In the genomic region with DNA sequence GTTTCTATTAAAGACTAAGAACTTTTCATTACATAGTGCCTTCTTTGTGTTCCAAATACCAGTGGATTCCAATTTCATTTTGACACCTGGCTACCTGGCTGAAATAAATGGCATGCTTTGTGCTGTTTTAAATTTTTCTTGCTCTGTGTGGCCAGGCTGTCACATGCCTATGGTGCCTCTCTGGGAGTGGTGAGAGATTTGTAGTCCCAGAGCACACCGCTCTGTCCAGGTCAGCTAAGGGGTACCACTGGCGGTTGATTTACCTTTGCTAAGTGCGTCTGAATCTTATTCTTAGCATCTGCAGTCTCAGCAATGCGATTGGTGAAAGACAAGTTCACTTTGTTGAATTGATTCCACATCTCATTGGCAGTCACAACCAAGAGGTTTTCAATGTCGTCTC, we compare ENCODE assay signal across 26 cellular contexts. TPM values are rescaled to one million over a fixed set of nuclear protein-coding genes. Genes with fewer than 3 reads are reported as not detected.
"Had no signal": no experiment of that assay in that cellular context is flagged by ENCODE, and none has a peak within 500 bp of the region (broad histone marks: within the 10 kb centered on the region; RNA-seq: fewer than 3 reads in every experiment).

No MANE protein-coding gene starts in this region.

- ATAC-seq: gastrocnemius medialis, heart right ventricle, left lung, left ventricle myocardium superior, lower lobe of right lung, mucosa of descending colon had no signal

- H3K27ac ChIP-seq: colonic mucosa, dorsolateral prefrontal cortex, esophagus squamous epithelium, heart right ventricle, left lung, lower lobe of right lung had no signal

- H3K27me3 ChIP-seq: colonic mucosa, dorsolateral prefrontal cortex, gastrocnemius medialis, heart right ventricle, left lung had no signal

- H3K9me3 ChIP-seq: colonic mucosa, esophagus squamous epithelium, gastrocnemius medialis, heart right ventricle, left lung, lower lobe of right lung, mucosa of descending colon had no signal

- H3K4me1 ChIP-seq: colonic mucosa, left lung had no signal

- H3K4me3 ChIP-seq: colonic mucosa, dorsolateral prefrontal cortex, esophagus squamous epithelium, gastrocnemius medialis, heart right ventricle, left lung, lower lobe of right lung, mucosa of descending colon had no signal

- H3K36me3 ChIP-seq: colonic mucosa, esophagus squamous epithelium, gastrocnemius medialis, heart right ventricle, left lung, lower lobe of right lung had no signal

- DNase-seq: cerebellar nuclear complex; colonic mucosa; dermis blood vessel endothelial cell; dorsolateral prefrontal cortex; effector CD4-positive, alpha-beta T cell; effector memory CD4-positive, alpha-beta T cell; esophagus squamous epithelium; foreskin fibroblast; foreskin melanocyte; gastrocnemius medialis; glutamatergic neuron; head of caudate nucleus; heart right ventricle; hippocampal formation; kidney; kidney glomerular epithelial cell; left lung; left ventricle myocardium superior; lower lobe of right lung; mesenchymal stem cell; mucosa of descending colon had no signal

RNA-seq across cellular contexts. Expression of a gene that starts 29.4 kb away (rescaled TPM):
- total RNA-seq: dermis blood vessel endothelial cell, endothelial cell of umbilical vein, epithelial cell of proximal tubule, gastrocnemius medialis, glomerular endothelial cell, lung microvascular endothelial cell, mesenteric fat pad had no signal
